ENCODE assay signal across 9 cellular contexts in genomic region chr15:46091860-46092450, GRCh38.
A peak's percentile ranks its signal among the peaks of the same experiment; 100 is the strongest.
DNase-seq lines count a peak whose midpoint lies in the region; ATAC-seq, FAIRE-seq and TF ChIP-seq lines count a peak whose summit lies in the region.
"Had no signal": no experiment of that assay in that cellular context is flagged by ENCODE, and none has a peak within 500 bp of the region (broad histone marks: within the 10 kb centered on the region; RNA-seq: fewer than 3 reads in every experiment).

No MANE protein-coding gene starts in this region.

- no peak for FAIRE-seq in GM12892 (lab: Jason Lieb, UNC)

- DNase-seq in ELR (ENCODE audit: low read depth) (peak; percentile 27), Kasumi-1 (lab: John Stamatoyannopoulos, UW) (peak; percentile 1 to 4), SHP77 treated with DMSO at 0.1 percent for 48 hours (lab: John Stamatoyannopoulos, UW) (peak; percentile 35), hepatic stellate cell (ENCODE audit: low spot score) (peak; percentile 4), GM12892 (ENCODE audit: insufficient read length) (no peak), epidermal melanocyte (ENCODE audit: insufficient read length, low spot score) (no peak)
- DNase-seq: activated B cell treated with CpG ODN at 0.5 μM for 24 hours had no signal

- no peak for TF ChIP-seq POLR2A in GM12892 (IDR thresholded peaks at IDR 0.05; ENCODE audit: low read depth, low read length)

- ATAC-seq in GM19035 (IDR thresholded peaks at IDR 0.05; ENCODE audit: unreplicated experiment) (no peak), HG02852 (IDR thresholded peaks at IDR 0.05; ENCODE audit: unreplicated experiment) (no peak)

Comparison
In these comparisons a context has a peak if more than half of its experiments do, and no peak if none do; other contexts are left out.
1. DNase-seq: peak in ELR (single experiment), Kasumi-1 (2 of 2), SHP77 treated with DMSO at 0.1 percent for 48 hours (single experiment) and hepatic stellate cell (single experiment); none in GM12892 (single experiment) and epidermal melanocyte (single experiment).